14 cellular contexts compared by ENCODE assay signal in genomic region chr5:58775699-58776098, GRCh38.
DNase-seq lines count a peak whose midpoint lies in the region; ATAC-seq, FAIRE-seq and TF ChIP-seq lines count a peak whose summit lies in the region.
"Had no signal": no experiment of that assay in that cellular context is flagged by ENCODE, and none has a peak within 500 bp of the region (broad histone marks: within the 10 kb centered on the region; RNA-seq: fewer than 3 reads in every experiment).

No MANE protein-coding gene starts in this region.

- H3K4me2 ChIP-seq in GM23248 (ENCODE audit: unreplicated experiment) = no peak overlapping the region

- no peaks in the 10 kb centered on the region for H3K9me2 ChIP-seq in GM23248 (ENCODE audit: insufficient read depth)

- ATAC-seq in GM18498 (IDR thresholded peaks at IDR 0.05; ENCODE audit: unreplicated experiment) = peak; percentile 79
- peak; percentile 82 for ATAC-seq in HG02763 (IDR thresholded peaks at IDR 0.05; ENCODE audit: unreplicated experiment)
- peak; percentile 71 for ATAC-seq in HG03521 (IDR thresholded peaks at IDR 0.05; ENCODE audit: unreplicated experiment)
- no peak for ATAC-seq in heart left ventricle
- ATAC-seq: right cardiac atrium had no signal

- H3K27me3 Mint-ChIP-seq in HFFc6 (ENCODE audit: insufficient read depth) = no peaks in the 10 kb centered on the region; the same call in 1 of the 2 replicates

- H3K27ac ChIP-seq in GM23248 = no peak overlapping the region
- H3K27ac ChIP-seq in heart left ventricle = no peak overlapping the region
- H3K27ac ChIP-seq: HL-60 had no signal

- H2AFZ ChIP-seq in GM23248 = no peak overlapping the region

- intact Hi-C loops in heart left ventricle (cut with DNase I) = no loop called here

- in situ Hi-C loops in GM23248 (cut with MboI) = no loop called here

- H4K20me1 ChIP-seq in GM23248 (ENCODE audit: insufficient read depth) = no peaks in the 10 kb centered on the region

- no peak overlapping the region for H3K4me3 Mint-ChIP-seq in HFFc6

- WGBS in GM23248 (ENCODE audit: low coverage in 1 of 2, low lambda C conversion rate in 2 of 2, missing lambda C conversion rate in 2 of 2), 2 experiments = 56 to 61% methylated on average over 2 of the region's 2 CpGs
- 69 to 92% (median 85%) methylated on average over 2 of the region's 2 CpGs for WGBS in heart left ventricle, 4 donors

- H3K4me3 ChIP-seq in GM23248 (no peak overlapping the region), heart left ventricle (no peak overlapping the region)

- TF ChIP-seq POLR2A in heart left ventricle (IDR thresholded peaks at IDR 0.05) = no peak

- H3K9ac ChIP-seq in GM23248 = no peak overlapping the region

- peak; percentile 90 for FAIRE-seq in GM19239 (lab: Jason Lieb, UNC)
- FAIRE-seq: TTC549 had no signal

- H3F3A ChIP-seq in GM23248 (ENCODE audit: insufficient read depth) = no peaks in the 10 kb centered on the region

- no peaks in the 10 kb centered on the region for H3K4me1 ChIP-seq in GM23248 (ENCODE audit: insufficient read depth)
- H3K4me1 ChIP-seq in heart left ventricle = peaks cover 0 to 6% (median 0%) of the 10 kb centered on the region in 12 donors

- no peak for DNase-seq in GM19239 (ENCODE audit: insufficient read length, low spot score)
- no peak for DNase-seq in GM23248
- no peak for DNase-seq in foreskin melanocyte
- DNase-seq in heart left ventricle = no peak
- DNase-seq in HFFc6 = no peak
- DNase-seq: cortex of kidney, NCI-H1092, OCI-M1, right cardiac atrium had no signal

- no peak for TF ChIP-seq CTCF in heart left ventricle (IDR thresholded peaks at IDR 0.05)
- no peak for TF ChIP-seq CTCF in HFFc6 (IDR thresholded peaks at IDR 0.05)

- H3K9me3 ChIP-seq in GM23248 (ENCODE audit: low read depth) = no peaks in the 10 kb centered on the region
- no peaks in the 10 kb centered on the region for H3K9me3 ChIP-seq in heart left ventricle

- no peaks in the 10 kb centered on the region for H3K79me2 ChIP-seq in GM23248 (ENCODE audit: insufficient read depth)

- H3K27ac Mint-ChIP-seq in HFFc6 = no peak overlapping the region

- H3K27me3 ChIP-seq in GM23248 (replicated peaks; ENCODE audit: insufficient read depth) (0 out of 2 replicates have a peak, but pooled peaks cover 4% of the 10 kb centered on the region), heart left ventricle (no peaks in the 10 kb centered on the region)

- H3K36me3 Mint-ChIP-seq in HFFc6 (ENCODE audit: low read depth) = no peaks in the 10 kb centered on the region

- no peaks in the 10 kb centered on the region for H3K4me1 Mint-ChIP-seq in HFFc6 (ENCODE audit: low read depth)

- H3K36me3 ChIP-seq in GM23248 (ENCODE audit: low read depth) (no peaks in the 10 kb centered on the region), heart left ventricle (no peaks in the 10 kb centered on the region)

- H3K9me3 Mint-ChIP-seq in HFFc6 = peaks cover 12% of the 10 kb centered on the region

Comparison
In these comparisons a context has a peak if more than half of its experiments do, and no peak if none do; other contexts are left out.
1. ATAC-seq: peak in GM18498 (single experiment), HG02763 (single experiment) and HG03521 (single experiment); none in heart left ventricle (0 of 4).